ENCODE assay signal across 1 cellular context in the genomic region with DNA sequence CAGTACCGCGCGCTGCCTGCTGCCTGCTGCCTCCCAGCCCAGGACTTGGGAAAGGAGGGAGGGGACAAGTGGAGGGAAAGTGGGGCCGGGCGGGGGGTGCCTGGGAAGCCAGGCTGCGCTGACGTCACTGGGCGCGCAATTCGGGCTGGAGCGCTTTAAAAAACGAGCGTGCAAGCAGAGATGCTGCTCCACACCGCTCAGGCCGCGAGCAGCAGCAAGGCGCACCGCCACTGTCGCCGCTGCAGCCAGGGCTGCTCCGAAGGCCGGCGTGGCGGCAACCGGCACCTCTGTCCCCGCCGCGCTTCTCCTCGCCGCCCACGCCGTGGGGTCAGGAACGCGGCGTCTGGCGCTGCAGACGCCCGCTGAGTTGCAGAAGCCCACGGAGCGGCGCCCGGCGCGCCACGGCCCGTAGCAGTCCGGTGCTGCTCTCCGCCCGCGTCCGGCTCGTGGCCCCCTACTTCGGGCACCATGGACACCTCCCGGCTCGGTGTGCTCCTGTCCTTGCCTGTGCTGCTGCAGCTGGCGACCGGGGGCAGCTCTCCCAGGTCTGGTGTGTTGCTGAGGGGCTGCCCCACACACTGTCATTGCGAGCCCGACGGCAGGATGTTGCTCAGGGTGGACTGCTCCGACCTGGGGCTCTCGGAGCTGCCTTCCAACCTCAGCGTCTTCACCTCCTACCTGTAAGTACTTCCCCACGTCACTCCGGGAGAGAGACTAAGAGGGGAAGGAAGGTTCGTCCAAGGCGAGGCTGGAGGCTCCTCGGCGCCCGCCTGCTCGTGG.
TF ChIP-seq lines count a peak whose summit lies in the region.

A gene with protein sequence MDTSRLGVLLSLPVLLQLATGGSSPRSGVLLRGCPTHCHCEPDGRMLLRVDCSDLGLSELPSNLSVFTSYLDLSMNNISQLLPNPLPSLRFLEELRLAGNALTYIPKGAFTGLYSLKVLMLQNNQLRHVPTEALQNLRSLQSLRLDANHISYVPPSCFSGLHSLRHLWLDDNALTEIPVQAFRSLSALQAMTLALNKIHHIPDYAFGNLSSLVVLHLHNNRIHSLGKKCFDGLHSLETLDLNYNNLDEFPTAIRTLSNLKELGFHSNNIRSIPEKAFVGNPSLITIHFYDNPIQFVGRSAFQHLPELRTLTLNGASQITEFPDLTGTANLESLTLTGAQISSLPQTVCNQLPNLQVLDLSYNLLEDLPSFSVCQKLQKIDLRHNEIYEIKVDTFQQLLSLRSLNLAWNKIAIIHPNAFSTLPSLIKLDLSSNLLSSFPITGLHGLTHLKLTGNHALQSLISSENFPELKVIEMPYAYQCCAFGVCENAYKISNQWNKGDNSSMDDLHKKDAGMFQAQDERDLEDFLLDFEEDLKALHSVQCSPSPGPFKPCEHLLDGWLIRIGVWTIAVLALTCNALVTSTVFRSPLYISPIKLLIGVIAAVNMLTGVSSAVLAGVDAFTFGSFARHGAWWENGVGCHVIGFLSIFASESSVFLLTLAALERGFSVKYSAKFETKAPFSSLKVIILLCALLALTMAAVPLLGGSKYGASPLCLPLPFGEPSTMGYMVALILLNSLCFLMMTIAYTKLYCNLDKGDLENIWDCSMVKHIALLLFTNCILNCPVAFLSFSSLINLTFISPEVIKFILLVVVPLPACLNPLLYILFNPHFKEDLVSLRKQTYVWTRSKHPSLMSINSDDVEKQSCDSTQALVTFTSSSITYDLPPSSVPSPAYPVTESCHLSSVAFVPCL (plus strand): TSS at position 186 of the 780 bp plus-strand sequence. CDS start 283 bp downstream, at position 469.

TF ChIP-seq in HepG2, 621 proteins besides CTCF, POLR2A, EP300 and RAD21 (continued from another document and continues in another):
- TF ChIP-seq, protein P1, sequence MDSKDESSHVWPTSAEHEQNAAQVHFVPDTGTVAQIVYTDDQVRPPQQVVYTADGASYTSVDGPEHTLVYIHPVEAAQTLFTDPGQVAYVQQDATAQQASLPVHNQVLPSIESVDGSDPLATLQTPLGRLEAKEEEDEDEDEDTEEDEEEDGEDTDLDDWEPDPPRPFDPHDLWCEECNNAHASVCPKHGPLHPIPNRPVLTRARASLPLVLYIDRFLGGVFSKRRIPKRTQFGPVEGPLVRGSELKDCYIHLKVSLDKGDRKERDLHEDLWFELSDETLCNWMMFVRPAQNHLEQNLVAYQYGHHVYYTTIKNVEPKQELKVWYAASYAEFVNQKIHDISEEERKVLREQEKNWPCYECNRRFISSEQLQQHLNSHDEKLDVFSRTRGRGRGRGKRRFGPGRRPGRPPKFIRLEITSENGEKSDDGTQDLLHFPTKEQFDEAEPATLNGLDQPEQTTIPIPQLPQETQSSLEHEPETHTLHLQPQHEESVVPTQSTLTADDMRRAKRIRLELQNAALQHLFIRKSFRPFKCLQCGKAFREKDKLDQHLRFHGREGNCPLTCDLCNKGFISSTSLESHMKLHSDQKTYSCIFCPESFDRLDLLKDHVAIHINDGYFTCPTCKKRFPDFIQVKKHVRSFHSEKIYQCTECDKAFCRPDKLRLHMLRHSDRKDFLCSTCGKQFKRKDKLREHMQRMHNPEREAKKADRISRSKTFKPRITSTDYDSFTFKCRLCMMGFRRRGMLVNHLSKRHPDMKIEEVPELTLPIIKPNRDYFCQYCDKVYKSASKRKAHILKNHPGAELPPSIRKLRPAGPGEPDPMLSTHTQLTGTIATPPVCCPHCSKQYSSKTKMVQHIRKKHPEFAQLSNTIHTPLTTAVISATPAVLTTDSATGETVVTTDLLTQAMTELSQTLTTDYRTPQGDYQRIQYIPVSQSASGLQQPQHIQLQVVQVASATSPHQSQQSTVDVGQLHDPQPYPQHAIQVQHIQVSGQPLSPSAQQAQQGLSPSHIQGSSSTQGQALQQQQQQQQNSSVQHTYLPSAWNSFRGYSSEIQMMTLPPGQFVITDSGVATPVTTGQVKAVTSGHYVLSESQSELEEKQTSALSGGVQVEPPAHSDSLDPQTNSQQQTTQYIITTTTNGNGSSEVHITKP (CRISPR knock-in tag; IDR thresholded peaks at IDR 0.05; ENCODE audit: low read depth): no peak
- TF ChIP-seq ZNF263 (CRISPR knock-in tag; IDR thresholded peaks at IDR 0.05): no peak
- TF ChIP-seq RBM39 (IDR thresholded peaks at IDR 0.05; ENCODE audit: low read depth, low read length, poor library complexity, severe bottlenecking): no peak
- no peak for TF ChIP-seq ZNF180 (CRISPR knock-in tag; IDR thresholded peaks at IDR 0.05; ENCODE audit: borderline replicate concordance, low read depth)
- TF ChIP-seq ZNF232 (CRISPR knock-in tag; IDR thresholded peaks at IDR 0.05; ENCODE audit: borderline replicate concordance): peak; percentile 27; the same call in 1 of the 2 replicates
- TF ChIP-seq, protein P2, sequence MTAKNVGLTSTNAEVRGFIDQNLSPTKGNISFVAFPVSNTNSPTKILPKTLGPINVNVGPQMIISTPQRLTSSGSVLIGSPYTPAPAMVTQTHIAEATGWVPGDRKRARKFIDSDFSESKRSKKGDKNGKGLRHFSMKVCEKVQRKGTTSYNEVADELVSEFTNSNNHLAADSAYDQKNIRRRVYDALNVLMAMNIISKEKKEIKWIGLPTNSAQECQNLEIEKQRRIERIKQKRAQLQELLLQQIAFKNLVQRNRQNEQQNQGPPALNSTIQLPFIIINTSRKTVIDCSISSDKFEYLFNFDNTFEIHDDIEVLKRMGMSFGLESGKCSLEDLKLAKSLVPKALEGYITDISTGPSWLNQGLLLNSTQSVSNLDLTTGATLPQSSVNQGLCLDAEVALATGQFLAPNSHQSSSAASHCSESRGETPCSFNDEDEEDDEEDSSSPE (CRISPR knock-in tag; IDR thresholded peaks at IDR 0.05): peak; percentile 93
- TF ChIP-seq, protein P3, sequence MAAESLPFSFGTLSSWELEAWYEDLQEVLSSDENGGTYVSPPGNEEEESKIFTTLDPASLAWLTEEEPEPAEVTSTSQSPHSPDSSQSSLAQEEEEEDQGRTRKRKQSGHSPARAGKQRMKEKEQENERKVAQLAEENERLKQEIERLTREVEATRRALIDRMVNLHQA (CRISPR knock-in tag; IDR thresholded peaks at IDR 0.05): no peak
- no peak; the same call in 1 of the 2 replicates for TF ChIP-seq REPIN1 (CRISPR knock-in tag; IDR thresholded peaks at IDR 0.05; ENCODE audit: borderline replicate concordance, low read depth)
- peak; percentile 46 for TF ChIP-seq SKI (IDR thresholded peaks at IDR 0.05; ENCODE audit: partially characterized antibody)
- no peak for TF ChIP-seq TP53 (CRISPR knock-in tag; conservative IDR thresholded peaks at IDR 0.05)
- TF ChIP-seq HNRNPL (IDR thresholded peaks at IDR 0.05; ENCODE audit: low read depth, low read length): no peak; the same call in 1 of the 2 replicates
- no peak for TF ChIP-seq SETDB1 (CRISPR knock-in tag; IDR thresholded peaks at IDR 0.05; ENCODE audit: borderline replicate concordance)
- 0 out of 2 replicates have a peak, but pooled peaks have one; percentile 10 for TF ChIP-seq ZBTB3 (CRISPR knock-in tag; IDR thresholded peaks at IDR 0.05; ENCODE audit: borderline replicate concordance, low read depth)
- TF ChIP-seq, protein P4, sequence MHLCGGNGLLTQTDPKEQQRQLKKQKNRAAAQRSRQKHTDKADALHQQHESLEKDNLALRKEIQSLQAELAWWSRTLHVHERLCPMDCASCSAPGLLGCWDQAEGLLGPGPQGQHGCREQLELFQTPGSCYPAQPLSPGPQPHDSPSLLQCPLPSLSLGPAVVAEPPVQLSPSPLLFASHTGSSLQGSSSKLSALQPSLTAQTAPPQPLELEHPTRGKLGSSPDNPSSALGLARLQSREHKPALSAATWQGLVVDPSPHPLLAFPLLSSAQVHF (CRISPR knock-in tag; IDR thresholded peaks at IDR 0.05): no peak
- no peak; the same call in 1 of the 2 replicates for TF ChIP-seq ZBTB7A (CRISPR knock-in tag; IDR thresholded peaks at IDR 0.05)
- TF ChIP-seq ZFP41 (CRISPR knock-in tag; IDR thresholded peaks at IDR 0.05; ENCODE audit: borderline replicate concordance): no peak
- TF ChIP-seq, protein P5, sequence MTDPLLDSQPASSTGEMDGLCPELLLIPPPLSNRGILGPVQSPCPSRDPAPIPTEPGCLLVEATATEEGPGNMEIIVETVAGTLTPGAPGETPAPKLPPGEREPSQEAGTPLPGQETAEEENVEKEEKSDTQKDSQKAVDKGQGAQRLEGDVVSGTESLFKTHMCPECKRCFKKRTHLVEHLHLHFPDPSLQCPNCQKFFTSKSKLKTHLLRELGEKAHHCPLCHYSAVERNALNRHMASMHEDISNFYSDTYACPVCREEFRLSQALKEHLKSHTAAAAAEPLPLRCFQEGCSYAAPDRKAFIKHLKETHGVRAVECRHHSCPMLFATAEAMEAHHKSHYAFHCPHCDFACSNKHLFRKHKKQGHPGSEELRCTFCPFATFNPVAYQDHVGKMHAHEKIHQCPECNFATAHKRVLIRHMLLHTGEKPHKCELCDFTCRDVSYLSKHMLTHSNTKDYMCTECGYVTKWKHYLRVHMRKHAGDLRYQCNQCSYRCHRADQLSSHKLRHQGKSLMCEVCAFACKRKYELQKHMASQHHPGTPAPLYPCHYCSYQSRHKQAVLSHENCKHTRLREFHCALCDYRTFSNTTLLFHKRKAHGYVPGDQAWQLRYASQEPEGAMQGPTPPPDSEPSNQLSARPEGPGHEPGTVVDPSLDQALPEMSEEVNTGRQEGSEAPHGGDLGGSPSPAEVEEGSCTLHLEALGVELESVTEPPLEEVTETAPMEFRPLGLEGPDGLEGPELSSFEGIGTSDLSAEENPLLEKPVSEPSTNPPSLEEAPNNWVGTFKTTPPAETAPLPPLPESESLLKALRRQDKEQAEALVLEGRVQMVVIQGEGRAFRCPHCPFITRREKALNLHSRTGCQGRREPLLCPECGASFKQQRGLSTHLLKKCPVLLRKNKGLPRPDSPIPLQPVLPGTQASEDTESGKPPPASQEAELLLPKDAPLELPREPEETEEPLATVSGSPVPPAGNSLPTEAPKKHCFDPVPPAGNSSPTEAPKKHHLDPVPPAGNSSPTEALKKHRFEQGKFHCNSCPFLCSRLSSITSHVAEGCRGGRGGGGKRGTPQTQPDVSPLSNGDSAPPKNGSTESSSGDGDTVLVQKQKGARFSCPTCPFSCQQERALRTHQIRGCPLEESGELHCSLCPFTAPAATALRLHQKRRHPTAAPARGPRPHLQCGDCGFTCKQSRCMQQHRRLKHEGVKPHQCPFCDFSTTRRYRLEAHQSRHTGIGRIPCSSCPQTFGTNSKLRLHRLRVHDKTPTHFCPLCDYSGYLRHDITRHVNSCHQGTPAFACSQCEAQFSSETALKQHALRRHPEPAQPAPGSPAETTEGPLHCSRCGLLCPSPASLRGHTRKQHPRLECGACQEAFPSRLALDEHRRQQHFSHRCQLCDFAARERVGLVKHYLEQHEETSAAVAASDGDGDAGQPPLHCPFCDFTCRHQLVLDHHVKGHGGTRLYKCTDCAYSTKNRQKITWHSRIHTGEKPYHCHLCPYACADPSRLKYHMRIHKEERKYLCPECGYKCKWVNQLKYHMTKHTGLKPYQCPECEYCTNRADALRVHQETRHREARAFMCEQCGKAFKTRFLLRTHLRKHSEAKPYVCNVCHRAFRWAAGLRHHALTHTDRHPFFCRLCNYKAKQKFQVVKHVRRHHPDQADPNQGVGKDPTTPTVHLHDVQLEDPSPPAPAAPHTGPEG (CRISPR knock-in tag; IDR thresholded peaks at IDR 0.05): no peak; the same call in 1 of the 2 replicates
- TF ChIP-seq, protein P6, sequence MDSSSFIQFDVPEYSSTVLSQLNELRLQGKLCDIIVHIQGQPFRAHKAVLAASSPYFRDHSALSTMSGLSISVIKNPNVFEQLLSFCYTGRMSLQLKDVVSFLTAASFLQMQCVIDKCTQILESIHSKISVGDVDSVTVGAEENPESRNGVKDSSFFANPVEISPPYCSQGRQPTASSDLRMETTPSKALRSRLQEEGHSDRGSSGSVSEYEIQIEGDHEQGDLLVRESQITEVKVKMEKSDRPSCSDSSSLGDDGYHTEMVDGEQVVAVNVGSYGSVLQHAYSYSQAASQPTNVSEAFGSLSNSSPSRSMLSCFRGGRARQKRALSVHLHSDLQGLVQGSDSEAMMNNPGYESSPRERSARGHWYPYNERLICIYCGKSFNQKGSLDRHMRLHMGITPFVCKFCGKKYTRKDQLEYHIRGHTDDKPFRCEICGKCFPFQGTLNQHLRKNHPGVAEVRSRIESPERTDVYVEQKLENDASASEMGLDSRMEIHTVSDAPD (CRISPR knock-in tag; IDR thresholded peaks at IDR 0.05): 0 out of 2 replicates have a peak, but pooled peaks have one; percentile 20
- TF ChIP-seq ZNF720 (CRISPR knock-in tag; IDR thresholded peaks at IDR 0.05): no peak
- no peak for TF ChIP-seq HNF4A (CRISPR knock-in tag; IDR thresholded peaks at IDR 0.05)
- TF ChIP-seq ZFP36 (IDR thresholded peaks at IDR 0.05; ENCODE audit: borderline replicate concordance, low read depth, low read length, partially characterized antibody): no peak
- peak; percentile 84 for TF ChIP-seq POLR2G (IDR thresholded peaks at IDR 0.05; ENCODE audit: low read depth, low read length)
- no peak for TF ChIP-seq SUZ12 (IDR thresholded peaks at IDR 0.05; ENCODE audit: low read depth, low read length)
- TF ChIP-seq ZNF549 (CRISPR knock-in tag; IDR thresholded peaks at IDR 0.05): no peak
- TF ChIP-seq NR1H2 (CRISPR knock-in tag; IDR thresholded peaks at IDR 0.05; ENCODE audit: borderline replicate concordance, low read depth): no peak
- TF ChIP-seq SIN3B (IDR thresholded peaks at IDR 0.05; ENCODE audit: low read length): no peak
- TF ChIP-seq, protein P7, sequence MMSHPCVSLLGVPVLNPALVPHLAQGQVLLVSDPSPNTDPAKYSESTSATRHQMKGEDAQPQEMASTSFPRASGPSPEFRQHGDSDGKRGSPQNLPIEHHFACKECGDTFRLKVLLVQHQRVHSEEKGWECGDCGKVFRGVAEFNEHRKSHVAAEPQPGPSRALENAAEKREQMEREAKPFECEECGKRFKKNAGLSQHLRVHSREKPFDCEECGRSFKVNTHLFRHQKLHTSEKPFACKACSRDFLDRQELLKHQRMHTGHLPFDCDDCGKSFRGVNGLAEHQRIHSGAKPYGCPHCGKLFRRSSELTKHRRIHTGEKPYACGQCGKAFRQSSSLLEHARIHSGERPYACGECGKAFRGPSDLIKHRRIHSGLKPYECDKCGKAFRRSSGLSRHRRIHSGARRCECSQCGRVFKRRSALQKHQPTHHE (CRISPR knock-in tag; IDR thresholded peaks at IDR 0.05; ENCODE audit: borderline replicate concordance): 0 out of 2 replicates have a peak, but pooled peaks have one; percentile 28
- no peak for TF ChIP-seq ZKSCAN1 (IDR thresholded peaks at IDR 0.05; ENCODE audit: low read length)
- peak; percentile 55; the same call in 1 of the 2 replicates for TF ChIP-seq ETV6 (CRISPR knock-in tag; conservative IDR thresholded peaks at IDR 0.05)
- no peak for TF ChIP-seq ESRRA (CRISPR knock-in tag; IDR thresholded peaks at IDR 0.05; ENCODE audit: low read depth)
- no peak for TF ChIP-seq THYN1 (CRISPR knock-in tag; IDR thresholded peaks at IDR 0.05; ENCODE audit: borderline replicate concordance, low read depth)
- TF ChIP-seq, protein P8, sequence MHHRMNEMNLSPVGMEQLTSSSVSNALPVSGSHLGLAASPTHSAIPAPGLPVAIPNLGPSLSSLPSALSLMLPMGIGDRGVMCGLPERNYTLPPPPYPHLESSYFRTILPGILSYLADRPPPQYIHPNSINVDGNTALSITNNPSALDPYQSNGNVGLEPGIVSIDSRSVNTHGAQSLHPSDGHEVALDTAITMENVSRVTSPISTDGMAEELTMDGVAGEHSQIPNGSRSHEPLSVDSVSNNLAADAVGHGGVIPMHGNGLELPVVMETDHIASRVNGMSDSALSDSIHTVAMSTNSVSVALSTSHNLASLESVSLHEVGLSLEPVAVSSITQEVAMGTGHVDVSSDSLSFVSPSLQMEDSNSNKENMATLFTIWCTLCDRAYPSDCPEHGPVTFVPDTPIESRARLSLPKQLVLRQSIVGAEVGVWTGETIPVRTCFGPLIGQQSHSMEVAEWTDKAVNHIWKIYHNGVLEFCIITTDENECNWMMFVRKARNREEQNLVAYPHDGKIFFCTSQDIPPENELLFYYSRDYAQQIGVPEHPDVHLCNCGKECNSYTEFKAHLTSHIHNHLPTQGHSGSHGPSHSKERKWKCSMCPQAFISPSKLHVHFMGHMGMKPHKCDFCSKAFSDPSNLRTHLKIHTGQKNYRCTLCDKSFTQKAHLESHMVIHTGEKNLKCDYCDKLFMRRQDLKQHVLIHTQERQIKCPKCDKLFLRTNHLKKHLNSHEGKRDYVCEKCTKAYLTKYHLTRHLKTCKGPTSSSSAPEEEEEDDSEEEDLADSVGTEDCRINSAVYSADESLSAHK (CRISPR knock-in tag; IDR thresholded peaks at IDR 0.05; ENCODE audit: borderline replicate concordance): no peak
- no peak for TF ChIP-seq HMG20B (CRISPR knock-in tag; conservative IDR thresholded peaks at IDR 0.05)
